In genomic region chr14:50831704-50832130, GRCh38 we compare ENCODE assay signal across 8 cellular contexts. TPM values are rescaled to one million over a fixed set of nuclear protein-coding genes. Genes with fewer than 3 reads are reported as not detected.
DNase-seq lines count a peak whose midpoint lies in the region; ATAC-seq and TF ChIP-seq lines count a peak whose summit lies in the region.

No MANE protein-coding gene starts in this region.

- no peak for TF ChIP-seq EP300 in upper lobe of left lung (IDR thresholded peaks at IDR 0.05)

- CTCF ChIA-PET in A673 (lab: Charles Lee) = no interaction called here

- ATAC-seq in body of pancreas (peak; percentile 10), lower lobe of right lung (peak in 1 of 2 donors; percentile 31), upper lobe of left lung (ENCODE audit: low FRiP score in 2 of 2) (peak in 1 of 2 donors; percentile 22), GM18861 (IDR thresholded peaks at IDR 0.05; ENCODE audit: unreplicated experiment) (no peak)

- BruUV-seq in A673 (replicated peaks; lab: Mats Ljungman, UMichigan) = no TSS peak

- 6% methylated on average over 11 of the region's 11 CpGs for WGBS in HUES64
- 3 to 12% methylated on average over 8 to 11 of the region's 11 CpGs for WGBS in body of pancreas, 2 donors
- 5 to 9% methylated on average over 11 of the region's 11 CpGs for WGBS in upper lobe of left lung, 2 donors

- TF ChIP-seq CTCF in A673 (conservative IDR thresholded peaks at IDR 0.05; ENCODE audit: low read depth, low read length) (no peak), body of pancreas (IDR thresholded peaks at IDR 0.05) (no peak), lower lobe of right lung (IDR thresholded peaks at IDR 0.05) (no peak), upper lobe of left lung (IDR thresholded peaks at IDR 0.05) (no peak)

- H3K4me1 ChIP-seq in A673 (ENCODE audit: insufficient read depth, low read length, poor library complexity, severe bottlenecking) = peaks cover 20% of the 10 kb centered on the region
- peaks cover 15% of the 10 kb centered on the region; the same call in 1 of the 2 replicates for H3K4me1 ChIP-seq in HUES64 (ENCODE audit: insufficient read depth, low read length)
- H3K4me1 ChIP-seq in body of pancreas = peaks cover 27% of the 10 kb centered on the region
- H3K4me1 ChIP-seq in lower lobe of right lung = peaks cover 28% of the 10 kb centered on the region
- H3K4me1 ChIP-seq in upper lobe of left lung = peaks cover 5 to 32% (median 23%) of the 10 kb centered on the region in 4 donors

- TF ChIP-seq POLR2A in body of pancreas (IDR thresholded peaks at IDR 0.05) (no peak), upper lobe of left lung (IDR thresholded peaks at IDR 0.05) (no peak)

- DNase-seq in A673 (ENCODE audit: low spot score) (peak; percentile 19), body of pancreas (no peak), lower lobe of right lung (no peak), upper lobe of left lung (no peak), occipital lobe (lab: John Stamatoyannopoulos, UW) (no peak)
- DNase-seq in stimulated activated CD4-positive, alpha-beta T cell treated with anti-CD3 and anti-CD28 coated beads, Interleukin-15, amount 100 ng/mL, for 24 hours = no peak

- H3K36me3 ChIP-seq in A673 (ENCODE audit: insufficient read depth, low read length, poor library complexity, severe bottlenecking) = no peaks in the 10 kb centered on the region
- H3K36me3 ChIP-seq in HUES64 (ENCODE audit: insufficient read depth, low read length) = no peaks in the 10 kb centered on the region
- H3K36me3 ChIP-seq in body of pancreas (replicated peaks in 1 of 2; ENCODE audit: insufficient read depth in 1 of 2, low read depth in 2 of 2) = no peaks in the 10 kb centered on the region
- H3K36me3 ChIP-seq in lower lobe of right lung = no peaks in the 10 kb centered on the region
- H3K36me3 ChIP-seq in upper lobe of left lung = no peaks in the 10 kb centered on the region

- intact Hi-C loops in A673 (cut with micrococcal nuclease; ENCODE audit: unreplicated experiment) (no loop called here), body of pancreas (cut with DNase I) (no loop called here), lower lobe of right lung (cut with DNase I) (no loop called here)

- no peaks in the 10 kb centered on the region for H3K9me3 ChIP-seq in A673 (ENCODE audit: low read depth, low read length, poor library complexity, severe bottlenecking)
- H3K9me3 ChIP-seq in HUES64 (ENCODE audit: insufficient read depth, low read depth, low read length) = no peaks in the 10 kb centered on the region
- H3K9me3 ChIP-seq in body of pancreas = no peaks in the 10 kb centered on the region
- no peaks in the 10 kb centered on the region for H3K9me3 ChIP-seq in lower lobe of right lung
- H3K9me3 ChIP-seq in upper lobe of left lung = no peaks in the 10 kb centered on the region

- H3K4me3 ChIP-seq in A673 (ENCODE audit: low read depth, low read length, poor library complexity, severe bottlenecking) = peak overlapping the region; percentile 76
- peak overlapping the region; percentile 67 for H3K4me3 ChIP-seq in HUES64 (ENCODE audit: low read length)
- peak overlapping the region; percentile 62 to 64 for H3K4me3 ChIP-seq in body of pancreas
- peak overlapping the region; percentile 75 for H3K4me3 ChIP-seq in lower lobe of right lung
- H3K4me3 ChIP-seq in upper lobe of left lung = peak overlapping the region; percentile 64 to 98 (median 92)

- no peak overlapping the region for H3K9ac ChIP-seq in HUES64 (ENCODE audit: low read depth, low read length)

- H3K27me3 ChIP-seq in A673 (replicated peaks; ENCODE audit: insufficient read depth, low read depth, low read length, poor library complexity) (no peaks in the 10 kb centered on the region), HUES64 (ENCODE audit: insufficient read depth, low read length) (peaks cover 76% of the 10 kb centered on the region), body of pancreas (no peaks in the 10 kb centered on the region), lower lobe of right lung (ENCODE audit: low read depth) (no peaks in the 10 kb centered on the region), upper lobe of left lung (no peaks in the 10 kb centered on the region)

- H3K27ac ChIP-seq in A673 (ENCODE audit: low read depth, low read length, poor library complexity, severe bottlenecking) (peak overlapping the region; percentile 41), HUES64 (ENCODE audit: low read depth, low read length) (no peak overlapping the region), body of pancreas (peak overlapping the region in 3 of 4 donors; percentile 52 to 80 (median 75)), lower lobe of right lung (peak overlapping the region; percentile 82), upper lobe of left lung (peak overlapping the region; percentile 87 to 98 (median 88))

- POLR2A ChIA-PET in A673 (lab: Charles Lee; ENCODE audit: low non-redundant PET) = interaction anchor here (0.6 kb wide), 1 partner anchor 1199 kb away, joined by 4 read pairs; no protein-coding TSS in a partner anchor

RNA-seq across cellular contexts. Expression of gene NIN, which starts 0.8 kb away (rescaled TPM):
- 61.0 and 63.5 TPM in 2 replicates for total RNA-seq in A673 (2021)
- 12.3 TPM for polyA plus RNA-seq in HUES64 (2013, experiment 1 of 2)
- polyA plus RNA-seq in HUES64 (2013, experiment 2 of 2) = 13.1 TPM
- total RNA-seq in body of pancreas = 10 to 100 TPM in 1 of 2 donors, 1 to 10 TPM in 1; 6.6 to 16.9 TPM
- 45.9 TPM for total RNA-seq in lower lobe of right lung
- total RNA-seq in upper lobe of left lung = 10 to 100 TPM; 24.8 to 50.3 (median 42.2) TPM
- 67.5 TPM for total RNA-seq in occipital lobe

RNA-seq across cellular contexts. Expression of gene ABHD12B, which starts 40.1 kb away (rescaled TPM):
- total RNA-seq in A673 (2021) (0.37 and 0.74 TPM in 2 replicates), body of pancreas (not detected), lower lobe of right lung (not detected), upper lobe of left lung (1 to 10 TPM in 1 of 6 donors, under 1 TPM in 2, not detected in 3; 0.26 to 7.6 (median 0.44) TPM), occipital lobe (not detected)
- polyA plus RNA-seq in HUES64 (2013, experiment 1 of 2) = 7.7 TPM
- 9.6 TPM for polyA plus RNA-seq in HUES64 (2013, experiment 2 of 2)
